ENCODE assay signal across 7 cellular contexts in genomic region chr6:39430968-39431523, GRCh38.
A peak's percentile ranks its signal among the peaks of the same experiment; 100 is the strongest.
DNase-seq lines count a peak whose midpoint lies in the region; ATAC-seq and TF ChIP-seq lines count a peak whose summit lies in the region.

No MANE protein-coding gene starts in this region.

- 22% methylated on average over 11 of the region's 11 CpGs for WGBS in suprapubic skin

- H4K20me1 ChIP-seq in Loucy (ENCODE audit: insufficient read depth, low read length, poor library complexity, severe bottlenecking), result no peaks in the 10 kb centered on the region

- no peaks in the 10 kb centered on the region for H3K27me3 ChIP-seq in Loucy (ENCODE audit: insufficient read depth, low read length, poor library complexity, severe bottlenecking)
- H3K27me3 ChIP-seq in suprapubic skin, result no peaks in the 10 kb centered on the region

- TF ChIP-seq EP300 in suprapubic skin (IDR thresholded peaks at IDR 0.05), result no peak

- TF ChIP-seq CTCF in Loucy (conservative IDR thresholded peaks at IDR 0.05; ENCODE audit: low read length) (no peak), suprapubic skin (IDR thresholded peaks at IDR 0.05) (no peak)

- ATAC-seq in stimulated activated effector memory CD8-positive, alpha-beta T cell treated with anti-CD3 and anti-CD28 coated beads, Interleukin-12 subunit alpha, Interleukin-12 subunit beta, amount 100 ng/mL, for 72 hours, result no peak

- H3K36me3 Mint-ChIP-seq in stimulated activated effector memory CD8-positive, alpha-beta T cell treated with anti-CD3 and anti-CD28 coated beads, Interleukin-12 subunit alpha, Interleukin-12 subunit beta, amount 100 ng/mL, for 72 hours, result no peaks in the 10 kb centered on the region

- no peak for TF ChIP-seq POLR2A in suprapubic skin (IDR thresholded peaks at IDR 0.05)

- no peaks in the 10 kb centered on the region for H3K9me2 ChIP-seq in Loucy (replicated peaks; ENCODE audit: low read depth, low read length)

- H3K4me1 ChIP-seq in Loucy (ENCODE audit: insufficient read depth, low read length, poor library complexity, severe bottlenecking) (peaks cover 21% of the 10 kb centered on the region), suprapubic skin (peaks cover 31% of the 10 kb centered on the region)

- no peaks in the 10 kb centered on the region for H3K79me2 ChIP-seq in Loucy (ENCODE audit: insufficient read depth, low read length)

- H3K9me3 ChIP-seq in Loucy (ENCODE audit: insufficient read depth, low read depth, low read length), result no peaks in the 10 kb centered on the region
- no peaks in the 10 kb centered on the region for H3K9me3 ChIP-seq in suprapubic skin

- DNase-seq in SW480 (ENCODE audit: low spot score) (peak; percentile 67), hypothalamus (lab: John Stamatoyannopoulos, UW) (peak in 47 of 51 donors; percentile 10 to 87 (median 63)), suprapubic skin (ENCODE audit: low spot score in 2 of 2) (peak; percentile 76 to 83), NCI-H748 treated with DMSO at 0.1 percent for 48 hours (lab: John Stamatoyannopoulos, UW) (no peak), T-helper 9 cell (no peak)
- DNase-seq in stimulated activated effector memory CD8-positive, alpha-beta T cell treated with anti-CD3 and anti-CD28 coated beads, Interleukin-12 subunit alpha, Interleukin-12 subunit beta, amount 100 ng/mL, for 72 hours (ENCODE audit: low spot score in 2 of 2), result no peak

- no peaks in the 10 kb centered on the region for H3K36me3 ChIP-seq in Loucy (ENCODE audit: insufficient read depth, low read length)
- H3K36me3 ChIP-seq in suprapubic skin, result no peaks in the 10 kb centered on the region

- peak overlapping the region; percentile 62 for H3K27ac ChIP-seq in suprapubic skin

- H3K9me3 Mint-ChIP-seq in stimulated activated effector memory CD8-positive, alpha-beta T cell treated with anti-CD3 and anti-CD28 coated beads, Interleukin-12 subunit alpha, Interleukin-12 subunit beta, amount 100 ng/mL, for 72 hours, result no peaks in the 10 kb centered on the region

- H2AFZ ChIP-seq in Loucy (ENCODE audit: low read length), result peak overlapping the region; percentile 82

- peak overlapping the region; percentile 76 for H3K4me2 ChIP-seq in Loucy (ENCODE audit: low read depth, low read length, poor library complexity, severe bottlenecking)

- H3K4me3 Mint-ChIP-seq in stimulated activated effector memory CD8-positive, alpha-beta T cell treated with anti-CD3 and anti-CD28 coated beads, Interleukin-12 subunit alpha, Interleukin-12 subunit beta, amount 100 ng/mL, for 72 hours, result no peak overlapping the region

- H3K4me3 ChIP-seq in Loucy (ENCODE audit: low read length, poor library complexity, severe bottlenecking) (peak overlapping the region; percentile 63), suprapubic skin (no peak overlapping the region)

- no peaks in the 10 kb centered on the region for H3K4me1 Mint-ChIP-seq in stimulated activated effector memory CD8-positive, alpha-beta T cell treated with anti-CD3 and anti-CD28 coated beads, Interleukin-12 subunit alpha, Interleukin-12 subunit beta, amount 100 ng/mL, for 72 hours

- peak overlapping the region; percentile 65 for H3K9ac ChIP-seq in Loucy (ENCODE audit: low read depth, low read length, poor library complexity, severe bottlenecking)

- no peak overlapping the region for H3K27ac Mint-ChIP-seq in stimulated activated effector memory CD8-positive, alpha-beta T cell treated with anti-CD3 and anti-CD28 coated beads, Interleukin-12 subunit alpha, Interleukin-12 subunit beta, amount 100 ng/mL, for 72 hours

- H3F3A ChIP-seq in Loucy (ENCODE audit: low read depth), result no peaks in the 10 kb centered on the region

Comparison
In these comparisons a context has a peak if more than half of its experiments do, and no peak if none do; other contexts are left out.
1. DNase-seq: peak in SW480 (single experiment), hypothalamus (47 of 51) and suprapubic skin (2 of 2); none in stimulated activated effector memory CD8-positive, alpha-beta T cell treated with anti-CD3 and anti-CD28 coated beads, Interleukin-12 subunit alpha, Interleukin-12 subunit beta, amount 100 ng/mL, for 72 hours (0 of 2), NCI-H748 treated with DMSO at 0.1 percent for 48 hours (single experiment) and T-helper 9 cell (single experiment).